ENCODE assay signal across 16 cellular contexts in the genomic region with DNA sequence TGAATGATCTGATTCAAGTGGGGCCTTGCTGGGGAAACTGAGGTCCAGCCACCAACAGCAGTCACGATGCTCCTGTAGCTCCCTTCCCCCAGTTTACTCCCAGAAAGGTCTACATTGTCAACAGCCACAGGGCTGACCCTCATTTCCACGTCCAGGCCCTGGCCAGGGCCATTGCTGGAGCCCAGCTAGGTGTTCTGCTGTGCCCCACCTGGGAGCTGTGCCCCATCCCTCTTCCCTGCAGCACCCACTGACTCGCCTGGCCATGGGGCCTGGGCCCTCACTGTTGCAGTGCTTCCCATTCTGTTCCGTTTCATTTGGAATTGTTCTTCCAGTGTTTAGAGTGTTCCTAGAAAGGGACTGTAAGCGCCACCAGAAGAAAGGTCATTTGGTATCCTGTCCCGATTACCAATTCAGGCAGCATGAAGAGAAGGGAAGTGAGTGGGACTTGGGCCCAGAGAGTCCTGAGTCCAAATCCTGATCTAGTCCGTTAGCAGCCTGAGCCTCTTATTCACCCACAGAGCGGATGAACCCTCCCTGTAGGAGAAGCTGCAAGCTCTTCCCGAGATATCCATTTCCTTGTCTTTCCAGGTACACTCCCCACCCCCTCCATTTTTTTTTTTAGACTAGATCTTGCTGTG.
DNase-seq lines count a peak whose midpoint lies in the region; ATAC-seq and TF ChIP-seq lines count a peak whose summit lies in the region.
"Had no signal": no experiment of that assay in that cellular context is flagged by ENCODE, and none has a peak within 500 bp of the region (broad histone marks: within the 10 kb centered on the region; RNA-seq: fewer than 3 reads in every experiment).

No MANE protein-coding gene starts in this region.

- no peaks in the 10 kb centered on the region for H3K27me3 ChIP-seq in liver (ENCODE audit: control insufficient read depth in 4 of 4, insufficient read depth in 4 of 4, low read length in 3 of 4)

- H3K9me3 ChIP-seq in liver (ENCODE audit: control insufficient read depth in 4 of 4, low read length in 3 of 4) = no peaks in the 10 kb centered on the region

- TF ChIP-seq RAD21 in liver (IDR thresholded peaks at IDR 0.05) = no peak

- DNase-seq in WTC11 (ENCODE audit: low spot score) = peak; percentile 5
- peak; percentile 73 for DNase-seq in chondrocyte (ENCODE audit: low spot score)
- peak; percentile 45 for DNase-seq in sciatic nerve (ENCODE audit: low spot score)
- DNase-seq in glutamatergic neuron = no peak
- DNase-seq in inferior parietal cortex (ENCODE audit: extremely low spot score) = no peak
- DNase-seq: CD8-positive, alpha-beta T cell; DMS79 treated with DMSO at 0.1 percent for 48 hours; KBM-7; NCI-H1092; NCI-H1694; NK-92 treated with Interleukin-12 subunit alpha and Interleukin-12 subunit beta, amount 100 ng/mL, for 24 hours; OCI-M1; RPMI8226 had no signal

- H3K4me3 Mint-ChIP-seq in WTC11 (no peak overlapping the region), chondrocyte (ENCODE audit: unreplicated experiment) (no peak overlapping the region), glutamatergic neuron (ENCODE audit: unreplicated experiment) (no peak overlapping the region)
- H3K4me3 Mint-ChIP-seq: CD8-positive, alpha-beta T cell had no signal

- WGBS in liver = 83% methylated on average over 9 of the region's 9 CpGs

- CTCF ChIA-PET in WTC11 (lab: Charles Lee) = interaction anchor here (0.6 to 3.3 kb wide), 9 partner anchors 10 to 245 kb away, joined by 3 to 23 read pairs (median 5); no protein-coding TSS in a partner anchor

- intact Hi-C loops in sciatic nerve (cut with DNase I) = no loop called here

- peaks cover 0 to 5% (median 0%) of the 10 kb centered on the region in 4 donors for H3K4me1 ChIP-seq in liver (ENCODE audit: control insufficient read depth in 4 of 4, insufficient read depth in 4 of 4, low read length in 3 of 4)

- no peak overlapping the region for H3K9ac ChIP-seq in liver (ENCODE audit: low read depth in 1 of 2, low read length in 2 of 2)

- H3K4me1 Mint-ChIP-seq in WTC11 = 0 out of 2 replicates have a peak, but pooled peaks cover 6% of the 10 kb centered on the region
- no peaks in the 10 kb centered on the region for H3K4me1 Mint-ChIP-seq in chondrocyte (ENCODE audit: low read depth)
- H3K4me1 Mint-ChIP-seq in glutamatergic neuron (ENCODE audit: low read depth, unreplicated experiment) = no peaks in the 10 kb centered on the region

- no peak for TF ChIP-seq CTCF in WTC11 (IDR thresholded peaks at IDR 0.05)
- TF ChIP-seq CTCF in chondrocyte (IDR thresholded peaks at IDR 0.05) = no peak
- no peak for TF ChIP-seq CTCF in liver (IDR thresholded peaks at IDR 0.05; ENCODE audit: low read depth, low read length, missing input control)
- no peak for TF ChIP-seq CTCF in glutamatergic neuron (IDR thresholded peaks at IDR 0.05; ENCODE audit: partially characterized antibody, unreplicated experiment)

- no peak for ATAC-seq in WTC11
- ATAC-seq in sciatic nerve = no peak
- no peak for ATAC-seq in GM18511 (IDR thresholded peaks at IDR 0.05; ENCODE audit: unreplicated experiment)
- ATAC-seq: CD8-positive, alpha-beta T cell; HCT116 had no signal

- no peak overlapping the region for H3K4me3 ChIP-seq in liver (ENCODE audit: low read depth in 1 of 3, low read length in 3 of 3)

- peaks cover 10% of the 10 kb centered on the region for H3K9me3 Mint-ChIP-seq in WTC11
- H3K9me3 Mint-ChIP-seq in chondrocyte (ENCODE audit: low read depth) = no peaks in the 10 kb centered on the region
- H3K9me3 Mint-ChIP-seq in glutamatergic neuron (ENCODE audit: unreplicated experiment) = peaks cover 4% of the 10 kb centered on the region
- H3K9me3 Mint-ChIP-seq: CD8-positive, alpha-beta T cell had no signal

- no peaks in the 10 kb centered on the region for H3K27me3 Mint-ChIP-seq in WTC11 (ENCODE audit: low read depth)
- H3K27me3 Mint-ChIP-seq in chondrocyte (ENCODE audit: low read depth) = peaks cover 5% of the 10 kb centered on the region
- peaks cover 2% of the 10 kb centered on the region for H3K27me3 Mint-ChIP-seq in glutamatergic neuron (ENCODE audit: unreplicated experiment)

- no peak overlapping the region for H3K27ac ChIP-seq in liver (ENCODE audit: low read depth in 1 of 2, low read length in 2 of 2)

- no peaks in the 10 kb centered on the region for H3K36me3 Mint-ChIP-seq in WTC11
- no peaks in the 10 kb centered on the region for H3K36me3 Mint-ChIP-seq in chondrocyte (ENCODE audit: low read depth)
- H3K36me3 Mint-ChIP-seq in glutamatergic neuron (ENCODE audit: unreplicated experiment) = no peaks in the 10 kb centered on the region
- H3K36me3 Mint-ChIP-seq: CD8-positive, alpha-beta T cell had no signal

- H3K27ac Mint-ChIP-seq in WTC11 (no peak overlapping the region), chondrocyte (ENCODE audit: unreplicated experiment) (no peak overlapping the region), glutamatergic neuron (ENCODE audit: unreplicated experiment) (no peak overlapping the region)
- H3K27ac Mint-ChIP-seq: CD8-positive, alpha-beta T cell had no signal

- no peaks in the 10 kb centered on the region for H3K36me3 ChIP-seq in liver (ENCODE audit: control insufficient read depth in 4 of 4, insufficient read depth in 3 of 4, low read depth in 1 of 4, low read length in 3 of 4)

- POLR2A ChIA-PET in WTC11 (lab: Charles Lee) = interaction anchor here (0.5 to 0.7 kb wide), 2 partner anchors 18 to 193 kb away, joined by 3 read pairs; no protein-coding TSS in a partner anchor

TF ChIP-seq in WTC11, 78 proteins besides CTCF, POLR2A, EP300 and RAD21 (continues in another document):
- TF ChIP-seq CBFB (CRISPR knock-in tag; IDR thresholded peaks at IDR 0.05; ENCODE audit: low read depth) (no peak), NR3C1 (CRISPR knock-in tag; conservative IDR thresholded peaks at IDR 0.05; ENCODE audit: low read depth) (no peak)
- TF ChIP-seq, protein P1, sequence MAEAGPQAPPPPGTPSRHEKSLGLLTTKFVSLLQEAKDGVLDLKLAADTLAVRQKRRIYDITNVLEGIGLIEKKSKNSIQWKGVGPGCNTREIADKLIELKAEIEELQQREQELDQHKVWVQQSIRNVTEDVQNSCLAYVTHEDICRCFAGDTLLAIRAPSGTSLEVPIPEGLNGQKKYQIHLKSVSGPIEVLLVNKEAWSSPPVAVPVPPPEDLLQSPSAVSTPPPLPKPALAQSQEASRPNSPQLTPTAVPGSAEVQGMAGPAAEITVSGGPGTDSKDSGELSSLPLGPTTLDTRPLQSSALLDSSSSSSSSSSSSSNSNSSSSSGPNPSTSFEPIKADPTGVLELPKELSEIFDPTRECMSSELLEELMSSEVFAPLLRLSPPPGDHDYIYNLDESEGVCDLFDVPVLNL (CRISPR knock-in tag; IDR thresholded peaks at IDR 0.05; ENCODE audit: borderline replicate concordance, low read depth) = no peak
- TF ChIP-seq, protein P2, sequence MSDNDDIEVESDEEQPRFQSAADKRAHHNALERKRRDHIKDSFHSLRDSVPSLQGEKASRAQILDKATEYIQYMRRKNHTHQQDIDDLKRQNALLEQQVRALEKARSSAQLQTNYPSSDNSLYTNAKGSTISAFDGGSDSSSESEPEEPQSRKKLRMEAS (CRISPR knock-in tag; IDR thresholded peaks at IDR 0.05) = no peak

TF ChIP-seq in liver, 16 proteins besides CTCF, POLR2A, EP300 and RAD21:
- TF ChIP-seq TAF1 (conservative IDR thresholded peaks at IDR 0.05) (no peak), SP1 (IDR thresholded peaks at IDR 0.05) (no peak), JUND (IDR thresholded peaks at IDR 0.05) (no peak), NR2F2 (IDR thresholded peaks at IDR 0.05) (peak; percentile 38), HNF4G (IDR thresholded peaks at IDR 0.05) (no peak)
- TF ChIP-seq, protein P3, sequence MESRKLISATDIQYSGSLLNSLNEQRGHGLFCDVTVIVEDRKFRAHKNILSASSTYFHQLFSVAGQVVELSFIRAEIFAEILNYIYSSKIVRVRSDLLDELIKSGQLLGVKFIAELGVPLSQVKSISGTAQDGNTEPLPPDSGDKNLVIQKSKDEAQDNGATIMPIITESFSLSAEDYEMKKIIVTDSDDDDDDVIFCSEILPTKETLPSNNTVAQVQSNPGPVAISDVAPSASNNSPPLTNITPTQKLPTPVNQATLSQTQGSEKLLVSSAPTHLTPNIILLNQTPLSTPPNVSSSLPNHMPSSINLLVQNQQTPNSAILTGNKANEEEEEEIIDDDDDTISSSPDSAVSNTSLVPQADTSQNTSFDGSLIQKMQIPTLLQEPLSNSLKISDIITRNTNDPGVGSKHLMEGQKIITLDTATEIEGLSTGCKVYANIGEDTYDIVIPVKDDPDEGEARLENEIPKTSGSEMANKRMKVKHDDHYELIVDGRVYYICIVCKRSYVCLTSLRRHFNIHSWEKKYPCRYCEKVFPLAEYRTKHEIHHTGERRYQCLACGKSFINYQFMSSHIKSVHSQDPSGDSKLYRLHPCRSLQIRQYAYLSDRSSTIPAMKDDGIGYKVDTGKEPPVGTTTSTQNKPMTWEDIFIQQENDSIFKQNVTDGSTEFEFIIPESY (IDR thresholded peaks at IDR 0.05) = no peak
TF ChIP-seq in liver: peak in this region for 1.

Comparison
In these comparisons a context has a peak if more than half of its experiments do, and no peak if none do; other contexts are left out.
1. DNase-seq: peak in WTC11 (single experiment), chondrocyte (single experiment) and sciatic nerve (single experiment); none in glutamatergic neuron (single experiment) and inferior parietal cortex (single experiment).